Comparison of ENCODE assay signal across 1 cellular context in the genomic region with DNA sequence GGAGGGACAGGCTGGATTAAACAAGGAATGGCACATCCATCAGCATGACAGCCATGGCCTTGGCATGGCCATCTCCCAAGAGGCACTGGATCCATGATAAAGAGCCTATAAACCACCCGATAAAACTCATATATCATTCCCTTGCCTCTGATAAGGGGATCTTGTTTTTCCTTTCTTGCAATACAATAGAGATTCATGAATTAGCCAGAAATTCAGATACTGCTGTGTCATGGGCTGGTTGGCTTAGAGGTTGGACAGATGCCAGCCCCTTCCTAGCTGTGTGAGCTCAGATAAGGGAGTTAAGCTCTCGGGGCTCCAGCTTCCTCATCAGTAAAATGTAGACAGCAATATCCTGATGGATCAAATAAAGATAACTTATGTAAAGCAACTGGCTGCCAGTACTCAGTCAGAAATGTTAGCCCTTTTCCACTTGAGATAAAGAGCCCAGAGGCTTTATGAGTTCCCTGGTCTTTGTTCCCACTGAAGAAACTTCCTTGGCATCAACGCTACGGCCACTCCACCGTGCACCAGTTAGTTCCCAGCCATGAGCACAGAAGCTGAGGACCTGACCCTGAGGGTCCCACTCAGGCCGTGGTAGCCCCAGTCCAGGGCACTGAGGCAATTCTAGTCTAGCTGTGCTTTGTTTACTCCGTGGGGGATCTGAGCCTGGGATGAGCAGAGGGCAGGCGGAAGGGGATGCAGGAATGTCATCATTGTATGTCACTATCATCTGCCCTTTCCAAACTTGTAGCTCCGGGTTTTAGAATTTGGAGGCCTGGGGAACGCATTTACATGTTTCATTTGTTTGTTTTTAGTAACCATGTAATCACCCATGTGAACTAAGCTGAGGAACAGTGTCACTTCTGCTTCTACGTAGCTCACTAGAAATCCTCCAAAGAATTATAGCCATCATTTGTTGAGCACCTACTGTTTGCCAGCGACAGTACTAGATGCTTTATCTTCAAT.
TF ChIP-seq lines count a peak whose summit lies in the region.

No MANE protein-coding gene starts in this region.

TF ChIP-seq in K562, 482 proteins besides CTCF, POLR2A, EP300 and RAD21 (continued from another document and continues in another):
- TF ChIP-seq, protein P1, sequence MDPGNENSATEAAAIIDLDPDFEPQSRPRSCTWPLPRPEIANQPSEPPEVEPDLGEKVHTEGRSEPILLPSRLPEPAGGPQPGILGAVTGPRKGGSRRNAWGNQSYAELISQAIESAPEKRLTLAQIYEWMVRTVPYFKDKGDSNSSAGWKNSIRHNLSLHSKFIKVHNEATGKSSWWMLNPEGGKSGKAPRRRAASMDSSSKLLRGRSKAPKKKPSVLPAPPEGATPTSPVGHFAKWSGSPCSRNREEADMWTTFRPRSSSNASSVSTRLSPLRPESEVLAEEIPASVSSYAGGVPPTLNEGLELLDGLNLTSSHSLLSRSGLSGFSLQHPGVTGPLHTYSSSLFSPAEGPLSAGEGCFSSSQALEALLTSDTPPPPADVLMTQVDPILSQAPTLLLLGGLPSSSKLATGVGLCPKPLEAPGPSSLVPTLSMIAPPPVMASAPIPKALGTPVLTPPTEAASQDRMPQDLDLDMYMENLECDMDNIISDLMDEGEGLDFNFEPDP (CRISPR knock-in tag; IDR thresholded peaks at IDR 0.05), result no peak
- TF ChIP-seq TBL1XR1 (IDR thresholded peaks at IDR 0.05; ENCODE audit: low read length in 2 of 2) (peak in 1 of 2 experiments; percentile 93; a peak in 3 of 4 replicates), NCOA1 (IDR thresholded peaks at IDR 0.05; ENCODE audit: low read depth) (peak; percentile 77; the same call in 1 of the 2 replicates), NCOA6 (IDR thresholded peaks at IDR 0.05) (no peak), XRCC3 (IDR thresholded peaks at IDR 0.05) (no peak), CHD4 (IDR thresholded peaks at IDR 0.05; ENCODE audit: insufficient read depth, insufficient replicate concordance, low read depth, low read length, poor library complexity, severe bottlenecking) (peak; percentile 41), ZNF165 (CRISPR knock-in tag; IDR thresholded peaks at IDR 0.05; ENCODE audit: borderline replicate concordance) (0 out of 2 replicates have a peak, but pooled peaks have one; percentile 41), FOXP1 (CRISPR knock-in tag; IDR thresholded peaks at IDR 0.05) (no peak), NR4A1 (CRISPR knock-in tag; IDR thresholded peaks at IDR 0.05) (no peak), NR4A1 (tag; IDR thresholded peaks at IDR 0.05) (no peak), ZNF124 (CRISPR knock-in tag; IDR thresholded peaks at IDR 0.05) (no peak), RFX5 (IDR thresholded peaks at IDR 0.05; ENCODE audit: low read depth, low read length) (no peak), CCAR2 (IDR thresholded peaks at IDR 0.05; ENCODE audit: low read depth, low read length) (no peak), EP400 (IDR thresholded peaks at IDR 0.05) (peak; percentile 37; the same call in 1 of the 2 replicates), SRF (CRISPR knock-in tag; IDR thresholded peaks at IDR 0.05) (no peak; a peak in 1 of 4 replicates), PYGO2 (tag; IDR thresholded peaks at IDR 0.05) (peak; percentile 87), NCOR1 (IDR thresholded peaks at IDR 0.05) (peak; percentile 96), ZNF75A (CRISPR knock-in tag; IDR thresholded peaks at IDR 0.05) (no peak), ZNF445 (CRISPR knock-in tag; IDR thresholded peaks at IDR 0.05; ENCODE audit: low read depth) (no peak), KDM2B (CRISPR knock-in tag; IDR thresholded peaks at IDR 0.05) (no peak)
- TF ChIP-seq, protein P2, sequence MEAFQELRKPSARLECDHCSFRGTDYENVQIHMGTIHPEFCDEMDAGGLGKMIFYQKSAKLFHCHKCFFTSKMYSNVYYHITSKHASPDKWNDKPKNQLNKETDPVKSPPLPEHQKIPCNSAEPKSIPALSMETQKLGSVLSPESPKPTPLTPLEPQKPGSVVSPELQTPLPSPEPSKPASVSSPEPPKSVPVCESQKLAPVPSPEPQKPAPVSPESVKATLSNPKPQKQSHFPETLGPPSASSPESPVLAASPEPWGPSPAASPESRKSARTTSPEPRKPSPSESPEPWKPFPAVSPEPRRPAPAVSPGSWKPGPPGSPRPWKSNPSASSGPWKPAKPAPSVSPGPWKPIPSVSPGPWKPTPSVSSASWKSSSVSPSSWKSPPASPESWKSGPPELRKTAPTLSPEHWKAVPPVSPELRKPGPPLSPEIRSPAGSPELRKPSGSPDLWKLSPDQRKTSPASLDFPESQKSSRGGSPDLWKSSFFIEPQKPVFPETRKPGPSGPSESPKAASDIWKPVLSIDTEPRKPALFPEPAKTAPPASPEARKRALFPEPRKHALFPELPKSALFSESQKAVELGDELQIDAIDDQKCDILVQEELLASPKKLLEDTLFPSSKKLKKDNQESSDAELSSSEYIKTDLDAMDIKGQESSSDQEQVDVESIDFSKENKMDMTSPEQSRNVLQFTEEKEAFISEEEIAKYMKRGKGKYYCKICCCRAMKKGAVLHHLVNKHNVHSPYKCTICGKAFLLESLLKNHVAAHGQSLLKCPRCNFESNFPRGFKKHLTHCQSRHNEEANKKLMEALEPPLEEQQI (IDR thresholded peaks at IDR 0.05), result peak; percentile 90
- TF ChIP-seq, protein P3, sequence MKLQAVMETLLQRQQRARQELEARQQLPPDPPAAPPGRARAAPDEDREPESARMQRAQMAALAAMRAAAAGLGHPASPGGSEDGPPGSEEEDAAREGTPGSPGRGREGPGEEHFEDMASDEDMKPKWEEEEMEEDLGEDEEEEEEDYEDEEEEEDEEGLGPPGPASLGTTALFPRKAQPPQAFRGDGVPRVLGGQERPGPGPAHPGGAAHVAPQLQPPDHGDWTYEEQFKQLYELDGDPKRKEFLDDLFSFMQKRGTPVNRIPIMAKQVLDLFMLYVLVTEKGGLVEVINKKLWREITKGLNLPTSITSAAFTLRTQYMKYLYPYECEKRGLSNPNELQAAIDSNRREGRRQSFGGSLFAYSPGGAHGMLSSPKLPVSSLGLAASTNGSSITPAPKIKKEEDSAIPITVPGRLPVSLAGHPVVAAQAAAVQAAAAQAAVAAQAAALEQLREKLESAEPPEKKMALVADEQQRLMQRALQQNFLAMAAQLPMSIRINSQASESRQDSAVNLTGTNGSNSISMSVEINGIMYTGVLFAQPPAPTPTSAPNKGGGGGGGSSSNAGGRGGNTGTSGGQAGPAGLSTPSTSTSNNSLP (IDR thresholded peaks at IDR 0.05; ENCODE audit: borderline replicate concordance, low read depth, low read length), result peak; percentile 83
- TF ChIP-seq, protein P4, sequence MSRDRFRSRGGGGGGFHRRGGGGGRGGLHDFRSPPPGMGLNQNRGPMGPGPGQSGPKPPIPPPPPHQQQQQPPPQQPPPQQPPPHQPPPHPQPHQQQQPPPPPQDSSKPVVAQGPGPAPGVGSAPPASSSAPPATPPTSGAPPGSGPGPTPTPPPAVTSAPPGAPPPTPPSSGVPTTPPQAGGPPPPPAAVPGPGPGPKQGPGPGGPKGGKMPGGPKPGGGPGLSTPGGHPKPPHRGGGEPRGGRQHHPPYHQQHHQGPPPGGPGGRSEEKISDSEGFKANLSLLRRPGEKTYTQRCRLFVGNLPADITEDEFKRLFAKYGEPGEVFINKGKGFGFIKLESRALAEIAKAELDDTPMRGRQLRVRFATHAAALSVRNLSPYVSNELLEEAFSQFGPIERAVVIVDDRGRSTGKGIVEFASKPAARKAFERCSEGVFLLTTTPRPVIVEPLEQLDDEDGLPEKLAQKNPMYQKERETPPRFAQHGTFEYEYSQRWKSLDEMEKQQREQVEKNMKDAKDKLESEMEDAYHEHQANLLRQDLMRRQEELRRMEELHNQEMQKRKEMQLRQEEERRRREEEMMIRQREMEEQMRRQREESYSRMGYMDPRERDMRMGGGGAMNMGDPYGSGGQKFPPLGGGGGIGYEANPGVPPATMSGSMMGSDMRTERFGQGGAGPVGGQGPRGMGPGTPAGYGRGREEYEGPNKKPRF (IDR thresholded peaks at IDR 0.05; ENCODE audit: low read depth, low read length), result no peak
- TF ChIP-seq, protein P5, sequence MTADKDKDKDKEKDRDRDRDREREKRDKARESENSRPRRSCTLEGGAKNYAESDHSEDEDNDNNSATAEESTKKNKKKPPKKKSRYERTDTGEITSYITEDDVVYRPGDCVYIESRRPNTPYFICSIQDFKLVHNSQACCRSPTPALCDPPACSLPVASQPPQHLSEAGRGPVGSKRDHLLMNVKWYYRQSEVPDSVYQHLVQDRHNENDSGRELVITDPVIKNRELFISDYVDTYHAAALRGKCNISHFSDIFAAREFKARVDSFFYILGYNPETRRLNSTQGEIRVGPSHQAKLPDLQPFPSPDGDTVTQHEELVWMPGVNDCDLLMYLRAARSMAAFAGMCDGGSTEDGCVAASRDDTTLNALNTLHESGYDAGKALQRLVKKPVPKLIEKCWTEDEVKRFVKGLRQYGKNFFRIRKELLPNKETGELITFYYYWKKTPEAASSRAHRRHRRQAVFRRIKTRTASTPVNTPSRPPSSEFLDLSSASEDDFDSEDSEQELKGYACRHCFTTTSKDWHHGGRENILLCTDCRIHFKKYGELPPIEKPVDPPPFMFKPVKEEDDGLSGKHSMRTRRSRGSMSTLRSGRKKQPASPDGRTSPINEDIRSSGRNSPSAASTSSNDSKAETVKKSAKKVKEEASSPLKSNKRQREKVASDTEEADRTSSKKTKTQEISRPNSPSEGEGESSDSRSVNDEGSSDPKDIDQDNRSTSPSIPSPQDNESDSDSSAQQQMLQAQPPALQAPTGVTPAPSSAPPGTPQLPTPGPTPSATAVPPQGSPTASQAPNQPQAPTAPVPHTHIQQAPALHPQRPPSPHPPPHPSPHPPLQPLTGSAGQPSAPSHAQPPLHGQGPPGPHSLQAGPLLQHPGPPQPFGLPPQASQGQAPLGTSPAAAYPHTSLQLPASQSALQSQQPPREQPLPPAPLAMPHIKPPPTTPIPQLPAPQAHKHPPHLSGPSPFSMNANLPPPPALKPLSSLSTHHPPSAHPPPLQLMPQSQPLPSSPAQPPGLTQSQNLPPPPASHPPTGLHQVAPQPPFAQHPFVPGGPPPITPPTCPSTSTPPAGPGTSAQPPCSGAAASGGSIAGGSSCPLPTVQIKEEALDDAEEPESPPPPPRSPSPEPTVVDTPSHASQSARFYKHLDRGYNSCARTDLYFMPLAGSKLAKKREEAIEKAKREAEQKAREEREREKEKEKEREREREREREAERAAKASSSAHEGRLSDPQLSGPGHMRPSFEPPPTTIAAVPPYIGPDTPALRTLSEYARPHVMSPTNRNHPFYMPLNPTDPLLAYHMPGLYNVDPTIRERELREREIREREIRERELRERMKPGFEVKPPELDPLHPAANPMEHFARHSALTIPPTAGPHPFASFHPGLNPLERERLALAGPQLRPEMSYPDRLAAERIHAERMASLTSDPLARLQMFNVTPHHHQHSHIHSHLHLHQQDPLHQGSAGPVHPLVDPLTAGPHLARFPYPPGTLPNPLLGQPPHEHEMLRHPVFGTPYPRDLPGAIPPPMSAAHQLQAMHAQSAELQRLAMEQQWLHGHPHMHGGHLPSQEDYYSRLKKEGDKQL (CRISPR knock-in tag; IDR thresholded peaks at IDR 0.05; ENCODE audit: borderline replicate concordance), result no peak
- TF ChIP-seq, protein P6, sequence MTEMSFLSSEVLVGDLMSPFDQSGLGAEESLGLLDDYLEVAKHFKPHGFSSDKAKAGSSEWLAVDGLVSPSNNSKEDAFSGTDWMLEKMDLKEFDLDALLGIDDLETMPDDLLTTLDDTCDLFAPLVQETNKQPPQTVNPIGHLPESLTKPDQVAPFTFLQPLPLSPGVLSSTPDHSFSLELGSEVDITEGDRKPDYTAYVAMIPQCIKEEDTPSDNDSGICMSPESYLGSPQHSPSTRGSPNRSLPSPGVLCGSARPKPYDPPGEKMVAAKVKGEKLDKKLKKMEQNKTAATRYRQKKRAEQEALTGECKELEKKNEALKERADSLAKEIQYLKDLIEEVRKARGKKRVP (CRISPR knock-in tag; IDR thresholded peaks at IDR 0.05), result 0 out of 2 replicates have a peak, but pooled peaks have one; percentile 6
- TF ChIP-seq, protein P7, sequence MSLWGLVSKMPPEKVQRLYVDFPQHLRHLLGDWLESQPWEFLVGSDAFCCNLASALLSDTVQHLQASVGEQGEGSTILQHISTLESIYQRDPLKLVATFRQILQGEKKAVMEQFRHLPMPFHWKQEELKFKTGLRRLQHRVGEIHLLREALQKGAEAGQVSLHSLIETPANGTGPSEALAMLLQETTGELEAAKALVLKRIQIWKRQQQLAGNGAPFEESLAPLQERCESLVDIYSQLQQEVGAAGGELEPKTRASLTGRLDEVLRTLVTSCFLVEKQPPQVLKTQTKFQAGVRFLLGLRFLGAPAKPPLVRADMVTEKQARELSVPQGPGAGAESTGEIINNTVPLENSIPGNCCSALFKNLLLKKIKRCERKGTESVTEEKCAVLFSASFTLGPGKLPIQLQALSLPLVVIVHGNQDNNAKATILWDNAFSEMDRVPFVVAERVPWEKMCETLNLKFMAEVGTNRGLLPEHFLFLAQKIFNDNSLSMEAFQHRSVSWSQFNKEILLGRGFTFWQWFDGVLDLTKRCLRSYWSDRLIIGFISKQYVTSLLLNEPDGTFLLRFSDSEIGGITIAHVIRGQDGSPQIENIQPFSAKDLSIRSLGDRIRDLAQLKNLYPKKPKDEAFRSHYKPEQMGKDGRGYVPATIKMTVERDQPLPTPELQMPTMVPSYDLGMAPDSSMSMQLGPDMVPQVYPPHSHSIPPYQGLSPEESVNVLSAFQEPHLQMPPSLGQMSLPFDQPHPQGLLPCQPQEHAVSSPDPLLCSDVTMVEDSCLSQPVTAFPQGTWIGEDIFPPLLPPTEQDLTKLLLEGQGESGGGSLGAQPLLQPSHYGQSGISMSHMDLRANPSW (CRISPR knock-in tag; IDR thresholded peaks at IDR 0.05), result no peak
- TF ChIP-seq, protein P8, sequence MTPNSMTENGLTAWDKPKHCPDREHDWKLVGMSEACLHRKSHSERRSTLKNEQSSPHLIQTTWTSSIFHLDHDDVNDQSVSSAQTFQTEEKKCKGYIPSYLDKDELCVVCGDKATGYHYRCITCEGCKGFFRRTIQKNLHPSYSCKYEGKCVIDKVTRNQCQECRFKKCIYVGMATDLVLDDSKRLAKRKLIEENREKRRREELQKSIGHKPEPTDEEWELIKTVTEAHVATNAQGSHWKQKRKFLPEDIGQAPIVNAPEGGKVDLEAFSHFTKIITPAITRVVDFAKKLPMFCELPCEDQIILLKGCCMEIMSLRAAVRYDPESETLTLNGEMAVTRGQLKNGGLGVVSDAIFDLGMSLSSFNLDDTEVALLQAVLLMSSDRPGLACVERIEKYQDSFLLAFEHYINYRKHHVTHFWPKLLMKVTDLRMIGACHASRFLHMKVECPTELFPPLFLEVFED (CRISPR knock-in tag; conservative IDR thresholded peaks at IDR 0.05), result no peak
- TF ChIP-seq, protein P9, sequence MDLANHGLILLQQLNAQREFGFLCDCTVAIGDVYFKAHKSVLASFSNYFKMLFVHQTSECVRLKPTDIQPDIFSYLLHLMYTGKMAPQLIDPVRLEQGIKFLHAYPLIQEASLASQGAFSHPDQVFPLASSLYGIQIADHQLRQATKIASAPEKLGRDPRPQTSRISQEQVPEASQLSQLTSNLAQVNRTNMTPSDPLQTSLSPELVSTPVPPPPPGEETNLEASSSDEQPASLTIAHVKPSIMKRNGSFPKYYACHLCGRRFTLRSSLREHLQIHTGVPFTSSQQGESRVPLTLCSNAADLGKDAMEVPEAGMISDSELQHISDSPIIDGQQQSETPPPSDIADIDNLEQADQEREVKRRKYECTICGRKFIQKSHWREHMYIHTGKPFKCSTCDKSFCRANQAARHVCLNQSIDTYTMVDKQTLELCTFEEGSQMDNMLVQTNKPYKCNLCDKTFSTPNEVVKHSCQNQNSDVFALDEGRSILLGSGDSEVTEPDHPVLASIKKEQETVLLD (IDR thresholded peaks at IDR 0.05), result peak; percentile 55; the same call in 1 of the 2 replicates
